Comparison of ENCODE assay signal across 8 cellular contexts in genomic region chr1:160205974-160206369, GRCh38. TPM values are rescaled to one million over a fixed set of nuclear protein-coding genes. Genes with fewer than 3 reads are reported as not detected.
DNase-seq lines count a peak whose midpoint lies in the region; ATAC-seq and TF ChIP-seq lines count a peak whose summit lies in the region.

No MANE protein-coding gene starts in this region.

- H3K27me3 ChIP-seq in BLaER1 treated with 17β-estradiol and CSF1 and Interleukin-3, amounts not matched to agents 10 nM and 100 nM = no peaks in the 10 kb centered on the region
- H3K27me3 ChIP-seq in HAP-1 (ENCODE audit: low read depth) = no peaks in the 10 kb centered on the region
- no peaks in the 10 kb centered on the region for H3K27me3 ChIP-seq in right atrium auricular region

- DNase-seq in HAP-1 (ENCODE audit: low spot score in 2 of 2) (peak in 1 of 2 experiments; percentile 43), RPMI7951 (ENCODE audit: low read depth) (peak; percentile 66), right atrium auricular region (ENCODE audit: low spot score) (peak; percentile 71), retina (peak; percentile 67), putamen (ENCODE audit: low spot score) (no peak)
- peak; percentile 59 for DNase-seq in activated naive CD8-positive, alpha-beta T cell treated with anti-CD3 and anti-CD28 coated beads for 36 hours

- H3K4me3 Mint-ChIP-seq in activated naive CD8-positive, alpha-beta T cell treated with anti-CD3 and anti-CD28 coated beads for 36 hours = peak overlapping the region; percentile 87

- H4K20me1 ChIP-seq in BLaER1 treated with 17β-estradiol and CSF1 and Interleukin-3, amounts not matched to agents 10 nM and 100 nM = peaks cover 23 to 55% (median 50%) of the 10 kb centered on the region in 11 experiments

- in situ Hi-C loops in HAP-1 (cut with MboI; ENCODE audit: low sequenced_read_pairs) = no loop called here

- H3K36me3 ChIP-seq in BLaER1 treated with 17β-estradiol and CSF1 and Interleukin-3, amounts not matched to agents 10 nM and 100 nM = peaks cover 12 to 40% (median 36%) of the 10 kb centered on the region in 11 experiments
- H3K36me3 ChIP-seq in HAP-1 (replicated peaks) = peaks cover 20% of the 10 kb centered on the region
- no peaks in the 10 kb centered on the region for H3K36me3 ChIP-seq in right atrium auricular region

- peak overlapping the region; percentile 92 to 99 (median 96) for H3K9ac ChIP-seq in BLaER1 treated with 17β-estradiol and CSF1 and Interleukin-3, amounts not matched to agents 10 nM and 100 nM

- peaks cover 16% of the 10 kb centered on the region for H3K36me3 Mint-ChIP-seq in activated naive CD8-positive, alpha-beta T cell treated with anti-CD3 and anti-CD28 coated beads for 36 hours

- H3K9me3 ChIP-seq in BLaER1 treated with 17β-estradiol and CSF1 and Interleukin-3, amounts not matched to agents 10 nM and 100 nM (replicated peaks in 1 of 11) = no peaks in the 10 kb centered on the region
- H3K9me3 ChIP-seq in HAP-1 (no peaks in the 10 kb centered on the region), right atrium auricular region (no peaks in the 10 kb centered on the region)

- peak overlapping the region; percentile 74 to 99 (median 95) for H3K4me3 ChIP-seq in BLaER1 treated with 17β-estradiol and CSF1 and Interleukin-3, amounts not matched to agents 10 nM and 100 nM
- H3K4me3 ChIP-seq in HAP-1 = peak overlapping the region; percentile 93
- peak overlapping the region; percentile 85 to 95 for H3K4me3 ChIP-seq in right atrium auricular region

- H3K27ac Mint-ChIP-seq in activated naive CD8-positive, alpha-beta T cell treated with anti-CD3 and anti-CD28 coated beads for 36 hours = peak overlapping the region; percentile 78

- peak overlapping the region; percentile 86 to 99 (median 96) for H3K4me2 ChIP-seq in BLaER1 treated with 17β-estradiol and CSF1 and Interleukin-3, amounts not matched to agents 10 nM and 100 nM

- peaks cover 46% of the 10 kb centered on the region for H3K4me1 Mint-ChIP-seq in activated naive CD8-positive, alpha-beta T cell treated with anti-CD3 and anti-CD28 coated beads for 36 hours

- no peaks in the 10 kb centered on the region for H3K9me3 Mint-ChIP-seq in activated naive CD8-positive, alpha-beta T cell treated with anti-CD3 and anti-CD28 coated beads for 36 hours

- H3K4me1 ChIP-seq in BLaER1 treated with 17β-estradiol and CSF1 and Interleukin-3, amounts not matched to agents 10 nM and 100 nM = peaks cover 52 to 72% (median 69%) of the 10 kb centered on the region in 10 experiments
- peaks cover 6% of the 10 kb centered on the region; the same call in 1 of the 2 replicates for H3K4me1 ChIP-seq in HAP-1
- peaks cover 6 to 60% of the 10 kb centered on the region in 2 donors for H3K4me1 ChIP-seq in right atrium auricular region

- H3K27me3 Mint-ChIP-seq in activated naive CD8-positive, alpha-beta T cell treated with anti-CD3 and anti-CD28 coated beads for 36 hours = no peaks in the 10 kb centered on the region

- no peak for TF ChIP-seq CTCF in right atrium auricular region (IDR thresholded peaks at IDR 0.05)

- peak overlapping the region; percentile 84 to 98 (median 92) for H3K27ac ChIP-seq in BLaER1 treated with 17β-estradiol and CSF1 and Interleukin-3, amounts not matched to agents 10 nM and 100 nM
- H3K27ac ChIP-seq in right atrium auricular region = peak overlapping the region; percentile 95

- ATAC-seq in GM21717 (IDR thresholded peaks at IDR 0.05; ENCODE audit: unreplicated experiment) = no peak

RNA-seq across cellular contexts. Expression of gene PEA15, which starts 0.8 kb away (rescaled TPM):
- total RNA-seq in RPMI7951 (2014; rRNA removed; shearing (Covaris generic)) = 107 and 111 TPM in 2 replicates
- 10 to 100 TPM; 51.7 to 57.4 TPM for total RNA-seq in activated naive CD8-positive, alpha-beta T cell treated with anti-CD3 and anti-CD28 coated beads for 36 hours
- 100 to 1,000 TPM in 1 of 2 donors, 10 to 100 TPM in 1; 69.2 to 144 TPM for total RNA-seq in right atrium auricular region

RNA-seq across cellular contexts. Expression of gene CASQ1, which starts 15.6 kb away (rescaled TPM):
- not detected in 2 replicates for total RNA-seq in RPMI7951 (2014; rRNA removed; shearing (Covaris generic))
- not detected for total RNA-seq in activated naive CD8-positive, alpha-beta T cell treated with anti-CD3 and anti-CD28 coated beads for 36 hours
- total RNA-seq in right atrium auricular region = 10 to 100 TPM; 10.1 to 32.3 TPM

RNA-seq across cellular contexts. Expression of gene ATP1A4, which starts 54.6 kb away (rescaled TPM):
- total RNA-seq in RPMI7951 (2014; rRNA removed; shearing (Covaris generic)) = not detected in 2 replicates
- not detected for total RNA-seq in activated naive CD8-positive, alpha-beta T cell treated with anti-CD3 and anti-CD28 coated beads for 36 hours
- not detected for total RNA-seq in right atrium auricular region

RNA-seq across cellular contexts. Expression of gene DCAF8, which starts 56.4 kb away (rescaled TPM):
- total RNA-seq in RPMI7951 (2014; rRNA removed; shearing (Covaris generic)) = 28.4 and 31.4 TPM in 2 replicates
- total RNA-seq in activated naive CD8-positive, alpha-beta T cell treated with anti-CD3 and anti-CD28 coated beads for 36 hours = 10 to 100 TPM; 86.9 to 94.1 TPM
- total RNA-seq in right atrium auricular region = 100 to 1,000 TPM; 103 to 121 TPM

Comparison
In these comparisons a context has a peak if more than half of its experiments do, and no peak if none do; other contexts are left out.
1. RNA of gene CASQ1, which starts 15.6 kb away (total RNA-seq): 10.1 to 32.3 TPM in right atrium auricular region; not detected in RPMI7951 and not detected in activated naive CD8-positive, alpha-beta T cell treated with anti-CD3 and anti-CD28 coated beads for 36 hours; every median in the first group is over 10 times any median in the second.
2. Peak in every context shown above with its lines, with median percentiles within 50 percentile points of each other: H3K4me3 ChIP-seq.